ENCODE assay signal across 15 cellular contexts in the genomic region with DNA sequence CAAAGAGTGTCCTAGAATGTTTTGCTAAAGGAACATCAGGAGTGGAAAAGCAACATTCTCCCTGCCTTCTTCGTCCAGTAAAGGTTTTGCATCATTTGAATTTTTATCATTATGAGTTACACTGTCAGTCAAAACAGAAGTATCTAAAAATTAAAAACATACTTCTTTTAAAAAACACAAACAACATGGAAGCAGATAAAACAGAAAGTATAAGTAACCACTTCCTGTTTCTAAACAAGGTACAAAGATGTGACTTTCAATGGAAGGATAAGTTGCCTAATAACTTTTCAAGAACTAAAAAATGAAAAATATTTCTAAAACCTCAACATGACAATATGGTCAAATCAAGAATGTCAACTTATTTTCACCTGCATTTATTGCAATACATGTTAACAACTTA.
DNase-seq lines count a peak whose midpoint lies in the region; ATAC-seq and TF ChIP-seq lines count a peak whose summit lies in the region.
"Had no signal": no experiment of that assay in that cellular context is flagged by ENCODE, and none has a peak within 500 bp of the region (broad histone marks: within the 10 kb centered on the region; RNA-seq: fewer than 3 reads in every experiment).

No MANE protein-coding gene starts in this region.

- H3K9me3 Mint-ChIP-seq in CD8-positive, alpha-beta memory T cell, result no peaks in the 10 kb centered on the region
- no peaks in the 10 kb centered on the region for H3K9me3 Mint-ChIP-seq in effector memory CD8-positive, alpha-beta T cell
- H3K9me3 Mint-ChIP-seq: dendritic cell treated with granulocyte-macrophage colony-stimulating factor and Interleukin-4, amounts not matched to agents 40 ng/mL and 50 ng/mL, for 4 days; GM23338 had no signal

- TF ChIP-seq CTCF in thyroid gland (IDR thresholded peaks at IDR 0.05), result no peak

- no peaks in the 10 kb centered on the region for H3K27me3 Mint-ChIP-seq in CD8-positive, alpha-beta memory T cell
- H3K27me3 Mint-ChIP-seq in effector memory CD8-positive, alpha-beta T cell, result no peaks in the 10 kb centered on the region
- H3K27me3 Mint-ChIP-seq: dendritic cell treated with granulocyte-macrophage colony-stimulating factor and Interleukin-4, amounts not matched to agents 40 ng/mL and 50 ng/mL, for 4 days had no signal

- TF ChIP-seq POLR2A in thyroid gland (IDR thresholded peaks at IDR 0.05), result no peak

- POLR2A ChIA-PET in CD8-positive, alpha-beta memory T cell (lab: Charles Lee), result no interaction called here

- H3K27ac Mint-ChIP-seq in CD8-positive, alpha-beta memory T cell, result peak overlapping the region in 3 of 8 donors; percentile 68 to 84 (median 82)
- peak overlapping the region; percentile 82 to 84 for H3K27ac Mint-ChIP-seq in effector memory CD8-positive, alpha-beta T cell
- H3K27ac Mint-ChIP-seq: dendritic cell treated with granulocyte-macrophage colony-stimulating factor and Interleukin-4, amounts not matched to agents 40 ng/mL and 50 ng/mL, for 4 days; GM23338 had no signal

- H3K9me3 ChIP-seq in CD8-positive, alpha-beta memory T cell (ENCODE audit: low read length), result no peaks in the 10 kb centered on the region
- H3K9me3 ChIP-seq in thyroid gland, result no peaks in the 10 kb centered on the region
- H3K9me3 ChIP-seq: stomach had no signal

- peak overlapping the region in 5 of 7 donors; percentile 28 to 65 (median 46) for H3K4me3 Mint-ChIP-seq in CD8-positive, alpha-beta memory T cell
- H3K4me3 Mint-ChIP-seq in effector memory CD8-positive, alpha-beta T cell, result peak overlapping the region; percentile 13 to 50
- H3K4me3 Mint-ChIP-seq: dendritic cell treated with granulocyte-macrophage colony-stimulating factor and Interleukin-4, amounts not matched to agents 40 ng/mL and 50 ng/mL, for 4 days; GM23338 had no signal

- WGBS in thyroid gland, 2 donors, result 89 to 93% methylated on average over 1 of the region's 1 CpG

- H3K27me3 ChIP-seq in CD8-positive, alpha-beta memory T cell (ENCODE audit: insufficient read depth, low read length, poor library complexity, severe bottlenecking), result no peaks in the 10 kb centered on the region
- no peaks in the 10 kb centered on the region for H3K27me3 ChIP-seq in thyroid gland
- H3K27me3 ChIP-seq: stomach had no signal

- peaks cover 21 to 26% (median 24%) of the 10 kb centered on the region in 3 donors for H3K4me1 Mint-ChIP-seq in CD8-positive, alpha-beta memory T cell
- peaks cover 13 to 33% of the 10 kb centered on the region in 2 donors for H3K4me1 Mint-ChIP-seq in effector memory CD8-positive, alpha-beta T cell (ENCODE audit: low read depth in 2 of 2)

- H3K4me3 ChIP-seq in CD8-positive, alpha-beta memory T cell (ENCODE audit: low read length), result no peak overlapping the region
- H3K4me3 ChIP-seq in thyroid gland (replicated peaks in 1 of 3), result no peak overlapping the region
- H3K4me3 ChIP-seq: GM23338, K562, stomach had no signal

- no peak for DNase-seq in CD8-positive, alpha-beta memory T cell
- no peak for DNase-seq in effector memory CD8-positive, alpha-beta T cell
- DNase-seq in NCI-H1092 treated with DMSO at 0.1 percent for 48 hours (lab: John Stamatoyannopoulos, UW), result no peak
- no peak for DNase-seq in kidney glomerular epithelial cell (lab: John Stamatoyannopoulos, UW)
- DNase-seq in thyroid gland, result no peak
- DNase-seq in HuH-7.5 (ENCODE audit: low spot score), result no peak
- DNase-seq: DMS 273 treated with DMSO at 0.1 percent for 48 hours; PC-3; stimulated activated CD4-positive, alpha-beta T cell treated with anti-CD3 and anti-CD28 coated beads, Interleukin-2, amount 100 ng/mL, for 48 hours; stomach had no signal

- peak; percentile 50 for ATAC-seq in GM18909 (IDR thresholded peaks at IDR 0.05; ENCODE audit: poor library complexity, unreplicated experiment)
- ATAC-seq in HG03378 (IDR thresholded peaks at IDR 0.05; ENCODE audit: unreplicated experiment), result peak; percentile 46
- peak; percentile 54 for ATAC-seq in effector memory CD8-positive, alpha-beta T cell (replicated peaks)
- ATAC-seq: GM23338, K562, PC-3 had no signal

- intact Hi-C loops in thyroid gland (cut with DNase I), result no loop called here

- no peaks in the 10 kb centered on the region for H3K36me3 ChIP-seq in CD8-positive, alpha-beta memory T cell (ENCODE audit: insufficient read depth, low read length)
- H3K36me3 ChIP-seq in thyroid gland, result no peaks in the 10 kb centered on the region

- H3K27ac ChIP-seq in CD8-positive, alpha-beta memory T cell (ENCODE audit: low read depth, low read length), result no peak overlapping the region
- no peak overlapping the region for H3K27ac ChIP-seq in thyroid gland
- H3K27ac ChIP-seq: stomach had no signal

- peaks cover 6 to 13% (median 12%) of the 10 kb centered on the region in 3 donors for H3K36me3 Mint-ChIP-seq in CD8-positive, alpha-beta memory T cell
- H3K36me3 Mint-ChIP-seq in effector memory CD8-positive, alpha-beta T cell (ENCODE audit: insufficient read depth), result no peaks in the 10 kb centered on the region

- CTCF ChIA-PET in CD8-positive, alpha-beta memory T cell (lab: Charles Lee), result no interaction called here

- peaks cover 5% of the 10 kb centered on the region for H3K4me1 ChIP-seq in CD8-positive, alpha-beta memory T cell (ENCODE audit: insufficient read depth, low read length)
- no peaks in the 10 kb centered on the region for H3K4me1 ChIP-seq in thyroid gland
